Comparison of ENCODE assay signal across 9 cellular contexts in the genomic region with DNA sequence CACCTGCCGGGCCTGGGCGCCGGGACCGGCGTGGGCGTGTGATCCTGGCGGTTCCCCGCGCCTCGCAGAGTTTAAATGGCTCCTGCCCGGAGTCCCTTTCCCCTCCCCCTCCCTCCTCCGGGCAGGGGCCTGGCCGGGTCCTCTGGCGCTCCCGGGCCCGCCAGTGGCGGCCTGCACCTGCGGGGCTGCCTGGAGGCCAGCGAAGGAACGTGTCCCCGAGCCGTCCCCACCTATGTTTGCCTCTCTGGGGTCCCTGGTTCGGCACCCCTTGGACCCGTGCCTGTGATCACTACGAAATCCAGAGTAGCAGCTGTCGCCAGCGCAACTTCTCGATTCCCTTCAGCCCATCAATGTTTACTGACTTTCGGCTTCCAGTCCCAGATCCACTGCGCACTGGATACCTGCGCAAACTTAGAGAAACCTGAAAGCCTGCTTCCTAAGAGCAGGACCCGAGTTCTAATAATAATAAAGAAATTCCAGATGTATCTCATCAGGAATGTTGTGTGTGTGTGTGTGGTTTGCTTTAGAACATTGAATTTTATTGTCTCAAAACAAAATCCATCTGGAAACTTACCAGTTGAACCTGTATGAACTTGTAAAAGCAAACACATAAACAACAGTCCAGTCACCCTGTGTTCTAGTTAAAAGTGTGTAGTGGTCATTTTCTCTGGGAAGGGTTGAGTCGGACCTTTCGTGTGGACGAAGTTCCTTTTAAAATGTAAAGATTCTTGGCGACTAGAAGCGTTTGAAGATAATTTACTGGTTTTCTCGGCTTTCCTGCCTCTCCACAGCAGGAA.
A peak's percentile ranks its signal among the peaks of the same experiment; 100 is the strongest.
DNase-seq lines count a peak whose midpoint lies in the region; TF ChIP-seq lines count a peak whose summit lies in the region.
"Had no signal": no experiment of that assay in that cellular context is flagged by ENCODE, and none has a peak within 500 bp of the region (broad histone marks: within the 10 kb centered on the region; RNA-seq: fewer than 3 reads in every experiment).

No MANE protein-coding gene starts in this region.

- no peak for TF ChIP-seq CTCF in AG10803 (conservative IDR thresholded peaks at IDR 0.05; ENCODE audit: low read length)
- no peak for TF ChIP-seq CTCF in LNCaP clone FGC (IDR thresholded peaks at IDR 0.05; ENCODE audit: control insufficient read depth, extremely low read depth, insufficient read depth)
- TF ChIP-seq CTCF in epithelial cell of esophagus (IDR thresholded peaks at IDR 0.05; ENCODE audit: insufficient read depth, low read depth, low read length, missing control alignments) = no peak
- no peak for TF ChIP-seq CTCF in nephron progenitor cell (IDR thresholded peaks at IDR 0.05)

- peak overlapping the region; percentile 89 for H3K4me3 Mint-ChIP-seq in nephron progenitor cell

- H3K36me3 Mint-ChIP-seq in nephron progenitor cell (ENCODE audit: low read depth) = no peaks in the 10 kb centered on the region

- H3K4me1 Mint-ChIP-seq in nephron progenitor cell = peaks cover 37% of the 10 kb centered on the region

- no peak overlapping the region for H3K4me3 ChIP-seq in AG10803 (ENCODE audit: low read length)
- H3K4me3 ChIP-seq in LNCaP clone FGC (ENCODE audit: low read depth, low read length) = peak overlapping the region; percentile 64
- peak overlapping the region; percentile 54 for H3K4me3 ChIP-seq in epithelial cell of esophagus (ENCODE audit: low read length)

- peaks cover 48% of the 10 kb centered on the region for H3K9me3 Mint-ChIP-seq in nephron progenitor cell

- H3K27ac Mint-ChIP-seq in nephron progenitor cell = no peak overlapping the region

- peaks cover 24% of the 10 kb centered on the region for H3K27me3 Mint-ChIP-seq in nephron progenitor cell (ENCODE audit: low read depth, poor library complexity)

- DNase-seq in AG10803 (ENCODE audit: low read depth) (peak; percentile 1), LNCaP clone FGC (ENCODE audit: low read depth) (peak; percentile 80), epithelial cell of esophagus (ENCODE audit: low read depth) (peak; percentile 30), nephron progenitor cell (no peak), amniotic stem cell (lab: John Stamatoyannopoulos, UW) (no peak), SHP77 (lab: John Stamatoyannopoulos, UW) (no peak), dedifferentiated amniotic fluid mesenchymal stem cell (ENCODE audit: extremely low spot score) (no peak)
- DNase-seq in activated CD4-positive, CD25-positive, alpha-beta regulatory T cell (lab: John Stamatoyannopoulos, UW) = no peak
- DNase-seq: NCI-H226 had no signal

Comparison
In these comparisons a context has a peak if more than half of its experiments do, and no peak if none do; other contexts are left out.
1. DNase-seq: peak in AG10803 (single experiment), LNCaP clone FGC (single experiment) and epithelial cell of esophagus (single experiment); none in nephron progenitor cell (single experiment), amniotic stem cell (single experiment), activated CD4-positive, CD25-positive, alpha-beta regulatory T cell (0 of 4), SHP77 (0 of 2) and dedifferentiated amniotic fluid mesenchymal stem cell (single experiment).